In genomic region chr2:70123051-70123828, GRCh38 we compare ENCODE assay signal across 8 cellular contexts. TPM values are rescaled to one million over a fixed set of nuclear protein-coding genes. Genes with fewer than 3 reads are reported as not detected.
DNase-seq lines count a peak whose midpoint lies in the region; ATAC-seq and TF ChIP-seq lines count a peak whose summit lies in the region.

No MANE protein-coding gene starts in this region.

- H3K27ac Mint-ChIP-seq in GM23338 = peak overlapping the region; percentile 99
- peak overlapping the region; percentile 96 to 98 for H3K27ac Mint-ChIP-seq in natural killer cell

- no peaks in the 10 kb centered on the region for H3K36me3 Mint-ChIP-seq in GM23338 (ENCODE audit: low read depth)
- no peaks in the 10 kb centered on the region for H3K36me3 Mint-ChIP-seq in natural killer cell

- peaks cover 47% of the 10 kb centered on the region for H3K4me1 Mint-ChIP-seq in GM23338
- peaks cover 72 to 84% of the 10 kb centered on the region in 2 donors for H3K4me1 Mint-ChIP-seq in natural killer cell

- H3K27ac ChIP-seq in GM23338 (ENCODE audit: low read depth) (peak overlapping the region; percentile 100), RWPE2 (ENCODE audit: poor library complexity, severe bottlenecking) (peak overlapping the region; percentile 61), epithelial cell of prostate (peak overlapping the region; percentile 82)

- H3K9me3 ChIP-seq in RWPE2 (ENCODE audit: severe bottlenecking) = no peaks in the 10 kb centered on the region

- intact Hi-C loops in natural killer cell (cut with micrococcal nuclease) = no loop called here

- H3F3A ChIP-seq in GM23338 (replicated peaks; ENCODE audit: low read depth) = peaks cover 16% of the 10 kb centered on the region

- H3K27me3 Mint-ChIP-seq in GM23338 (ENCODE audit: insufficient read depth, low read depth, poor library complexity) = peaks cover 20% of the 10 kb centered on the region
- H3K27me3 Mint-ChIP-seq in natural killer cell (ENCODE audit: low read depth in 2 of 2) = no peaks in the 10 kb centered on the region

- DNase-seq in GM23338 (ENCODE audit: low spot score) (peak; percentile 96), RWPE2 (ENCODE audit: low spot score) (no peak), epithelial cell of prostate (ENCODE audit: low read depth, low spot score) (no peak), natural killer cell (no peak), SKM-1 (lab: John Stamatoyannopoulos, UW; ENCODE audit: unreplicated experiment) (no peak)

- H3K36me3 ChIP-seq in GM23338 (ENCODE audit: insufficient read depth) = no peaks in the 10 kb centered on the region
- H3K36me3 ChIP-seq in RWPE2 (ENCODE audit: low read depth) = no peaks in the 10 kb centered on the region

- H3K4me3 Mint-ChIP-seq in GM23338 (peak overlapping the region; percentile 90), natural killer cell (peak overlapping the region; percentile 94)

- H3K4me2 ChIP-seq in GM23338 = peak overlapping the region; percentile 93

- H3K9me2 ChIP-seq in GM23338 (ENCODE audit: insufficient read depth) = no peaks in the 10 kb centered on the region

- H3K4me3 ChIP-seq in GM23338 (peak overlapping the region; percentile 67), RWPE2 (ENCODE audit: severe bottlenecking) (no peak overlapping the region)

- TF ChIP-seq CTCF in GM23338 (conservative IDR thresholded peaks at IDR 0.05; ENCODE audit: low read depth in 2 of 2) = no peak
- TF ChIP-seq CTCF in RWPE2 (IDR thresholded peaks at IDR 0.05; ENCODE audit: poor library complexity, severe bottlenecking) = no peak
- TF ChIP-seq CTCF in natural killer cell (IDR thresholded peaks at IDR 0.05) = no peak

- H3K4me1 ChIP-seq in GM23338 (ENCODE audit: insufficient read depth) (peaks cover 39% of the 10 kb centered on the region), RWPE2 (ENCODE audit: insufficient read depth, poor library complexity, severe bottlenecking) (no peaks in the 10 kb centered on the region)

- ATAC-seq in GM23338 = peak; percentile 77
- no peak for ATAC-seq in RWPE2 (ENCODE audit: low read depth)
- no peak for ATAC-seq in natural killer cell
- ATAC-seq in HG02852 (IDR thresholded peaks at IDR 0.05; ENCODE audit: unreplicated experiment) = no peak
- ATAC-seq in HG03378 (IDR thresholded peaks at IDR 0.05; ENCODE audit: unreplicated experiment) = no peak
- ATAC-seq in HG03354 (IDR thresholded peaks at IDR 0.05; ENCODE audit: poor library complexity, severe bottlenecking, unreplicated experiment) = no peak

- H3K79me2 ChIP-seq in GM23338 (replicated peaks; ENCODE audit: insufficient read depth) = no peaks in the 10 kb centered on the region

- no peaks in the 10 kb centered on the region for H3K27me3 ChIP-seq in GM23338 (ENCODE audit: insufficient read depth)
- no peaks in the 10 kb centered on the region for H3K27me3 ChIP-seq in RWPE2 (ENCODE audit: insufficient read depth, poor library complexity, severe bottlenecking)

- no peaks in the 10 kb centered on the region for H4K20me1 ChIP-seq in GM23338 (replicated peaks; ENCODE audit: insufficient read depth)

- H3K9me3 Mint-ChIP-seq in GM23338 (peaks cover 4% of the 10 kb centered on the region; the same call in 2 of the 3 replicates), natural killer cell (no peaks in the 10 kb centered on the region)

- no peak overlapping the region for H2AFZ ChIP-seq in GM23338

TF ChIP-seq in GM23338, 12 proteins besides CTCF, POLR2A, EP300 and RAD21 (continues in another document):
- TF ChIP-seq JUNB (IDR thresholded peaks at IDR 0.05; ENCODE audit: unreplicated experiment) = no peak
- no peak for TF ChIP-seq ETS1 (IDR thresholded peaks at IDR 0.05)
- TF ChIP-seq ZNF331 (CRISPR knock-in tag; IDR thresholded peaks at IDR 0.05; ENCODE audit: low read depth) = no peak
- no peak for TF ChIP-seq REST (IDR thresholded peaks at IDR 0.05; ENCODE audit: unreplicated experiment)

RNA-seq across cellular contexts. Expression of gene PCBP1, which starts 36.0 kb away (rescaled TPM):
- total RNA-seq in GM23338 (2014; rRNA removed; shearing (Covaris generic)) = 212 and 254 TPM in 2 replicates
- polyA plus RNA-seq in GM23338 (2016; fragmentation: Nextera tagmentation; extraction: Ambion mirVana) = 393 and 400 TPM in 2 replicates
- 100 to 1,000 TPM; 329 to 358 (median 352) TPM for total RNA-seq in natural killer cell
